ENCODE assay signal across 19 cellular contexts in the genomic region with DNA sequence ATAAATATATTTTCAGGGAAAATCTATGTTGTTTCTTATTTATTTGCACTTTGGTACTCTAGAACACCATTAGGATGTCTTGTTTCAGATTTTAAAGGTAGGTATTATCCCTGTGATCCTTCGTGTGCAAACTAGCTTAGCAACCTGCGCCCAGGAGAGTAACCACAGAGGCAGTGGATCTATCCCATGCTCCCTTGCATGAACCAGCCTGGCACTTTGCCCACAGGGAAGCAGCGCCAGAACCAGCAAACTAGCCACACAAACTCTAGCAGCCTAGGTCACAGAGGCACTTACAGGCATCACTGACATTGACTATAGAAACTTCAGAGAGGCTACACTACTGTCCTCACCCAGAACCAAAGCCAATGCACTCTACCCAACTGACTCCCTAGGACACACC.
DNase-seq lines count a peak whose midpoint lies in the region; ATAC-seq and TF ChIP-seq lines count a peak whose summit lies in the region.
"Had no signal": no experiment of that assay in that cellular context is flagged by ENCODE, and none has a peak within 500 bp of the region (broad histone marks: within the 10 kb centered on the region; RNA-seq: fewer than 3 reads in every experiment).

No MANE protein-coding gene starts in this region.

- DNase-seq in NCI-H345 (lab: John Stamatoyannopoulos, UW) (peak; percentile 68), NCI-H345 treated with DMSO at 0.1 percent for 48 hours (lab: John Stamatoyannopoulos, UW; ENCODE audit: unreplicated experiment) (no peak), LNCaP clone FGC (ENCODE audit: low read depth) (peak; percentile 27), body of pancreas (peak; percentile 66 to 82 (median 74)), left lobe of liver (ENCODE audit: low spot score) (no peak), OCI-M1 (lab: John Stamatoyannopoulos, UW) (no peak), midbrain (lab: John Stamatoyannopoulos, UW) (no peak)
- DNase-seq: C1 segment of cervical spinal cord; CD8-positive, alpha-beta memory T cell; IMR-90; NCI-H1092 treated with DMSO at 0.1 percent for 48 hours; NCI-H146; NCI-H2029 treated with DMSO at 0.1 percent for 48 hours; NCI-H774; PC-3; RPMI8226; SHP77 treated with DMSO at 0.1 percent for 48 hours; SK-N-SH had no signal

- TF ChIP-seq POLR2A in body of pancreas (IDR thresholded peaks at IDR 0.05) = no peak

- H3K27me3 ChIP-seq in body of pancreas = no peaks in the 10 kb centered on the region

- H3K9me3 ChIP-seq in body of pancreas = no peaks in the 10 kb centered on the region
- H3K9me3 ChIP-seq: SK-N-SH had no signal

- H3K36me3 ChIP-seq in body of pancreas (replicated peaks in 1 of 2; ENCODE audit: insufficient read depth in 1 of 2, low read depth in 2 of 2) = no peaks in the 10 kb centered on the region

- intact Hi-C loops in body of pancreas (cut with DNase I) = no loop called here

- TF ChIP-seq CTCF in LNCaP clone FGC (IDR thresholded peaks at IDR 0.05; ENCODE audit: control insufficient read depth, extremely low read depth, insufficient read depth) (no peak), body of pancreas (IDR thresholded peaks at IDR 0.05) (no peak)

- H3K27ac ChIP-seq in body of pancreas = no peak overlapping the region

- WGBS in body of pancreas, 2 donors = 22 to 28% methylated on average over 3 of the region's 3 CpGs

- H3K4me3 ChIP-seq in LNCaP clone FGC (ENCODE audit: low read depth, low read length) = no peak overlapping the region
- no peak overlapping the region for H3K4me3 ChIP-seq in body of pancreas

- peaks cover 4% of the 10 kb centered on the region for H3K4me1 ChIP-seq in body of pancreas

- ATAC-seq in body of pancreas (peak; percentile 53), left lobe of liver (peak; percentile 41), GM19455 (IDR thresholded peaks at IDR 0.05; ENCODE audit: unreplicated experiment) (no peak)
- ATAC-seq: PC-3 had no signal

Comparison
In these comparisons a context has a peak if more than half of its experiments do, and no peak if none do; other contexts are left out.
1. DNase-seq: peak in NCI-H345 (single experiment), LNCaP clone FGC (single experiment) and body of pancreas (4 of 4); none in NCI-H345 treated with DMSO at 0.1 percent for 48 hours (single experiment), left lobe of liver (single experiment), OCI-M1 (single experiment) and midbrain (single experiment).